ENCODE assay signal across 20 cellular contexts in the genomic region with DNA sequence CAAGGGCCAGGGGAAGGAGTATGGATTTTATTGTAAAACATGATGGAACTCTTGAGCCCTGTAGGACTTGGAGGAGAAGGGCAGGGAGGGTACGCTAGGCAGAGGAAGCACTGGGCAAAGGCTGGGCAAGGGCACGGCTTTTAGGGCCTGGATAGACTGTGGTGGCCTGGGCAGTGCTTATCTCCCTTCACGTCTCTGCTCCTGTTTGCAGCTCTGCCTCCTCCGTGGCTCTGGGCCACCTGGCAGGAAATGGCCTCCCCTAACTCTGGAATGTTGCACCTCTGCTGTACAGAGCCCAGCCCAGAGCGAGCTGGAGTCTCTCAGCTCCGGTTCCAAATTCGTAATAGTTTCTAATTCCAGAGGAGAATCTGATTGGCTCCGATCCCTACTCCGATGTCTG. TPM values are rescaled to one million over a fixed set of nuclear protein-coding genes. Genes with fewer than 3 reads are reported as not detected.
DNase-seq lines count a peak whose midpoint lies in the region; ATAC-seq and TF ChIP-seq lines count a peak whose summit lies in the region.
"Had no signal": no experiment of that assay in that cellular context is flagged by ENCODE, and none has a peak within 500 bp of the region (broad histone marks: within the 10 kb centered on the region; RNA-seq: fewer than 3 reads in every experiment).

No MANE protein-coding gene starts in this region.

- H3K27me3 Mint-ChIP-seq in H9 (ENCODE audit: low read depth), result peaks cover 14% of the 10 kb centered on the region
- peaks cover 6% of the 10 kb centered on the region for H3K27me3 Mint-ChIP-seq in type B pancreatic cell

- H4K91ac ChIP-seq in H9 (ENCODE audit: insufficient read length, low read depth, low read length), result no peak overlapping the region

- H3K18ac ChIP-seq in H9 (ENCODE audit: insufficient read length, low read depth, low read length), result peak overlapping the region; percentile 26

- H4K5ac ChIP-seq in H9 (ENCODE audit: insufficient read length, low read depth, low read length), result no peak overlapping the region

- H3K36me3 Mint-ChIP-seq in H9 (ENCODE audit: insufficient read depth in 1 of 3, low read depth in 3 of 3), result no peaks in the 10 kb centered on the region; a peak in 1 of 7 replicates
- H3K36me3 Mint-ChIP-seq in type B pancreatic cell, result no peaks in the 10 kb centered on the region
- H3K36me3 Mint-ChIP-seq: CD4-positive, CD25-positive, alpha-beta regulatory T cell; CD8-positive, alpha-beta memory T cell; IgD-negative memory B cell had no signal

- H3K27ac Mint-ChIP-seq in H9, result no peak overlapping the region
- H3K27ac Mint-ChIP-seq in type B pancreatic cell, result no peak overlapping the region
- H3K27ac Mint-ChIP-seq: CD4-positive, CD25-positive, alpha-beta regulatory T cell; CD8-positive, alpha-beta memory T cell; HFFc6; IgD-negative memory B cell had no signal

- H2BK5ac ChIP-seq in H9 (ENCODE audit: insufficient read length, low read length), result no peak overlapping the region

- no peaks in the 10 kb centered on the region for H3K79me2 ChIP-seq in H9 (ENCODE audit: insufficient read depth, low read length)

- DNase-seq in Right ventricle myocardium superior, result no peak
- DNase-seq in cardiac septum (ENCODE audit: low spot score), result no peak
- no peak for DNase-seq in H9
- DNase-seq in heart right ventricle, result no peak
- DNase-seq in activated CD8-positive, alpha-beta memory T cell treated with anti-CD3 and anti-CD28 coated beads for 24 hours, result no peak
- DNase-seq in NCI-H2029 (lab: John Stamatoyannopoulos, UW), result no peak
- no peak for DNase-seq in type B pancreatic cell (ENCODE audit: extremely low spot score, unreplicated experiment)
- DNase-seq: 8988T; C1 segment of cervical spinal cord; CD4-positive, CD25-positive, alpha-beta regulatory T cell; CD8-positive, alpha-beta memory T cell; COR-L47; DMS 273 treated with DMSO at 0.1 percent for 48 hours; DMS53; DND-41; EL; HFFc6 had no signal

- intact Hi-C loops in Right ventricle myocardium superior (cut with DNase I) (no loop called here), cardiac septum (cut with DNase I) (no loop called here), heart right ventricle (cut with DNase I) (no loop called here)

- H2BK12ac ChIP-seq in H9 (ENCODE audit: insufficient read length, low read depth, low read length), result no peak overlapping the region

- no peak overlapping the region for H2BK120ac ChIP-seq in H9 (ENCODE audit: low read depth, low read length, poor library complexity, severe bottlenecking)

- H3K9me3 Mint-ChIP-seq in H9 (no peaks in the 10 kb centered on the region), type B pancreatic cell (no peaks in the 10 kb centered on the region)
- H3K9me3 Mint-ChIP-seq: CD8-positive, alpha-beta memory T cell; HFFc6; IgD-negative memory B cell had no signal

- no peak overlapping the region for H3T11ph ChIP-seq in H9 (ENCODE audit: low read length)

- H2AFZ ChIP-seq in H9 (ENCODE audit: low read length), result no peak overlapping the region

- no peaks in the 10 kb centered on the region for H3K36me3 ChIP-seq in heart right ventricle

- H3K4ac ChIP-seq in H9 (ENCODE audit: low read depth, low read length), result no peak overlapping the region

- no peak overlapping the region for H3K4me3 ChIP-seq in heart right ventricle
- H3K4me3 ChIP-seq: GM12878 had no signal

- H3K27me3 ChIP-seq in H9 (ENCODE audit: insufficient read depth, low read length) (no peaks in the 10 kb centered on the region), heart right ventricle (no peaks in the 10 kb centered on the region)

- no peak overlapping the region; the same call in 1 of the 2 replicates for H2BK15ac ChIP-seq in H9 (ENCODE audit: low read depth, low read length)

- H3K27ac ChIP-seq in H9 (ENCODE audit: insufficient read length, low read depth, low read length) (no peak overlapping the region), heart right ventricle (no peak overlapping the region)

- no peak overlapping the region for H3K23ac ChIP-seq in H9 (ENCODE audit: insufficient read length, low read depth, low read length)

- ATAC-seq in Right ventricle myocardium superior (ENCODE audit: poor library complexity) (peak; percentile 62), heart right ventricle (peak in 5 of 8 donors; percentile 25 to 53 (median 40))
- ATAC-seq: GM12878, HCT116 had no signal

- no peak overlapping the region for H3K56ac ChIP-seq in H9 (ENCODE audit: insufficient read length, low read depth, low read length)

- H2AK5ac ChIP-seq in H9 (ENCODE audit: insufficient read length, low read length), result no peak overlapping the region

- H3K4me2 ChIP-seq in H9 (ENCODE audit: insufficient read depth, insufficient read length, low read length), result no peak overlapping the region

- H3K4me1 ChIP-seq in H9 (ENCODE audit: insufficient read depth, low read length) (peaks cover 2% of the 10 kb centered on the region; the same call in 1 of the 2 replicates), heart right ventricle (no peaks in the 10 kb centered on the region)

- H4K8ac ChIP-seq in H9 (replicated peaks; ENCODE audit: insufficient read length, low read depth, low read length), result no peak overlapping the region

- H3K79me1 ChIP-seq in H9 (ENCODE audit: insufficient read depth, low read depth, low read length, poor library complexity, severe bottlenecking), result no peaks in the 10 kb centered on the region

- no peak overlapping the region for H2BK20ac ChIP-seq in H9 (ENCODE audit: low read depth, low read length, poor library complexity, severe bottlenecking)

- peak overlapping the region; percentile 57 for H3K14ac ChIP-seq in H9 (ENCODE audit: insufficient read depth, low read length)

- WGBS in H9 (ENCODE audit: extremely low coverage, insufficient read length, low lambda C conversion rate), result no CpG with 5 or more reads among the region's 9 CpGs
- WGBS in heart right ventricle, 2 donors, result 57 to 69% methylated on average over 9 of the region's 9 CpGs

- H3K9me3 ChIP-seq in H9 (ENCODE audit: control insufficient read depth, low read depth, low read length), result no peaks in the 10 kb centered on the region
- no peaks in the 10 kb centered on the region for H3K9me3 ChIP-seq in heart right ventricle

- H3K9ac ChIP-seq in H9 (ENCODE audit: extremely low read depth, insufficient read length, low read length), result no peak overlapping the region

- H3K4me1 Mint-ChIP-seq in H9, result peaks cover 29 to 30% of the 10 kb centered on the region in 2 experiments
- H3K4me1 Mint-ChIP-seq in type B pancreatic cell (ENCODE audit: unreplicated experiment), result peaks cover 6% of the 10 kb centered on the region
- H3K4me1 Mint-ChIP-seq: CD4-positive, CD25-positive, alpha-beta regulatory T cell; CD8-positive, alpha-beta memory T cell; IgD-negative memory B cell had no signal

- H3K23me2 ChIP-seq in H9 (ENCODE audit: insufficient read length, low read depth, low read length, poor library complexity, severe bottlenecking), result no peaks in the 10 kb centered on the region

- TF ChIP-seq CTCF in H9 (conservative IDR thresholded peaks at IDR 0.05), result no peak
- TF ChIP-seq CTCF in heart right ventricle (IDR thresholded peaks at IDR 0.05), result no peak
- TF ChIP-seq CTCF in type B pancreatic cell (conservative IDR thresholded peaks at IDR 0.05), result no peak

- H4K20me1 ChIP-seq in H9 (ENCODE audit: control insufficient read depth, insufficient read depth, insufficient read length), result no peaks in the 10 kb centered on the region

- H3K4me3 Mint-ChIP-seq in H9 (no peak overlapping the region), type B pancreatic cell (no peak overlapping the region)
- H3K4me3 Mint-ChIP-seq: CD4-positive, CD25-positive, alpha-beta regulatory T cell; CD8-positive, alpha-beta memory T cell; HFFc6; IgD-negative memory B cell had no signal

RNA-seq across cellular contexts. Expression of a gene that starts 12.2 kb away (rescaled TPM):
- total RNA-seq in Right ventricle myocardium superior (9.6 TPM), cardiac septum (6.0 TPM), H9 (2021) (73.5 and 77.7 TPM in 2 replicates), heart right ventricle (10 to 100 TPM in 3 of 10 donors, 1 to 10 TPM in 7; 3.7 to 26.9 (median 6.8) TPM), type B pancreatic cell (ENCODE audit: low replicate concordance) (25.7 and 45.3 TPM in 2 replicates)
- polyA plus RNA-seq in heart right ventricle, result 1 to 10 TPM; 4.0 to 4.6 TPM
- total RNA-seq: CD4-positive, CD25-positive, alpha-beta regulatory T cell had no signal
- polyA plus RNA-seq: CD4-positive, CD25-positive, alpha-beta regulatory T cell; CD8-positive, alpha-beta memory T cell; IgD-negative memory B cell had no signal
